ENCODE assay signal across 1 cellular context in the genomic region with DNA sequence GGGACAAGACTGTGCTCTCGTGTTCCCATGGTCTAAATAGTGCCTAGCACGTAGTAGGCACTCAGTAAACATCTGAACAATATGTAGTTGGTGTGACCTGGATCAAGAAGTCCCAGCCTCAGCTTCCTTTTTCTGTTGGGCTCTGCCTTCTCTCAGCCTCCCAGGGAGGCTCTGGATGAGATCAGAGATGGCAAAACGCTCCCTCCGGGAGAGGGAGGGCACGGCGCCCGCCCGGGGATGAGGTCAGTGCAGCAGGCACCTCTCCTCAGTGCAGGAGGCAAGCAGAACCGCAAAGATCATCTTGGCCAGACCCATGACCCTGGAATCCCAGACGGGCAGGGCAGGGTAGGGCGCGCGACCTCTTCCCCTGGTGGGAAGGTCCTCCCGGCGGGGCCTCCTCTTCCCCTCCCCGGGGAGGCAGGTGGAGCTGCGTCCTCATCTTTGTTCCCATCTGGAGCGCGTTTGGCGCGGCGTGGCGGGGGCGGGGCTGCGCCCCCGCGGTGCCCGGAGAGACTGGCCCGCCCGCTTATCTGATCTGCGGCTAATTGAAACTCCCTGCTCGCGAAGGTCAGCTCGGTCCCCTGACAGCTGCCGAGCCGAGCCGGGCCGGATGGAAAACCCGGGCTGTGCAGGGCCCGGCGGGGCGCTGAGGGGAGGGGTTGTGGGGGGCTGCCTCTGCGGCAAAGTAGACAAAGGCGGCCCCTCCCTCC.
TF ChIP-seq lines count a peak whose summit lies in the region.

No MANE protein-coding gene starts in this region.

TF ChIP-seq in HepG2, 621 proteins besides CTCF, POLR2A, EP300 and RAD21 (continued from another document and continues in another):
- TF ChIP-seq, protein P1, sequence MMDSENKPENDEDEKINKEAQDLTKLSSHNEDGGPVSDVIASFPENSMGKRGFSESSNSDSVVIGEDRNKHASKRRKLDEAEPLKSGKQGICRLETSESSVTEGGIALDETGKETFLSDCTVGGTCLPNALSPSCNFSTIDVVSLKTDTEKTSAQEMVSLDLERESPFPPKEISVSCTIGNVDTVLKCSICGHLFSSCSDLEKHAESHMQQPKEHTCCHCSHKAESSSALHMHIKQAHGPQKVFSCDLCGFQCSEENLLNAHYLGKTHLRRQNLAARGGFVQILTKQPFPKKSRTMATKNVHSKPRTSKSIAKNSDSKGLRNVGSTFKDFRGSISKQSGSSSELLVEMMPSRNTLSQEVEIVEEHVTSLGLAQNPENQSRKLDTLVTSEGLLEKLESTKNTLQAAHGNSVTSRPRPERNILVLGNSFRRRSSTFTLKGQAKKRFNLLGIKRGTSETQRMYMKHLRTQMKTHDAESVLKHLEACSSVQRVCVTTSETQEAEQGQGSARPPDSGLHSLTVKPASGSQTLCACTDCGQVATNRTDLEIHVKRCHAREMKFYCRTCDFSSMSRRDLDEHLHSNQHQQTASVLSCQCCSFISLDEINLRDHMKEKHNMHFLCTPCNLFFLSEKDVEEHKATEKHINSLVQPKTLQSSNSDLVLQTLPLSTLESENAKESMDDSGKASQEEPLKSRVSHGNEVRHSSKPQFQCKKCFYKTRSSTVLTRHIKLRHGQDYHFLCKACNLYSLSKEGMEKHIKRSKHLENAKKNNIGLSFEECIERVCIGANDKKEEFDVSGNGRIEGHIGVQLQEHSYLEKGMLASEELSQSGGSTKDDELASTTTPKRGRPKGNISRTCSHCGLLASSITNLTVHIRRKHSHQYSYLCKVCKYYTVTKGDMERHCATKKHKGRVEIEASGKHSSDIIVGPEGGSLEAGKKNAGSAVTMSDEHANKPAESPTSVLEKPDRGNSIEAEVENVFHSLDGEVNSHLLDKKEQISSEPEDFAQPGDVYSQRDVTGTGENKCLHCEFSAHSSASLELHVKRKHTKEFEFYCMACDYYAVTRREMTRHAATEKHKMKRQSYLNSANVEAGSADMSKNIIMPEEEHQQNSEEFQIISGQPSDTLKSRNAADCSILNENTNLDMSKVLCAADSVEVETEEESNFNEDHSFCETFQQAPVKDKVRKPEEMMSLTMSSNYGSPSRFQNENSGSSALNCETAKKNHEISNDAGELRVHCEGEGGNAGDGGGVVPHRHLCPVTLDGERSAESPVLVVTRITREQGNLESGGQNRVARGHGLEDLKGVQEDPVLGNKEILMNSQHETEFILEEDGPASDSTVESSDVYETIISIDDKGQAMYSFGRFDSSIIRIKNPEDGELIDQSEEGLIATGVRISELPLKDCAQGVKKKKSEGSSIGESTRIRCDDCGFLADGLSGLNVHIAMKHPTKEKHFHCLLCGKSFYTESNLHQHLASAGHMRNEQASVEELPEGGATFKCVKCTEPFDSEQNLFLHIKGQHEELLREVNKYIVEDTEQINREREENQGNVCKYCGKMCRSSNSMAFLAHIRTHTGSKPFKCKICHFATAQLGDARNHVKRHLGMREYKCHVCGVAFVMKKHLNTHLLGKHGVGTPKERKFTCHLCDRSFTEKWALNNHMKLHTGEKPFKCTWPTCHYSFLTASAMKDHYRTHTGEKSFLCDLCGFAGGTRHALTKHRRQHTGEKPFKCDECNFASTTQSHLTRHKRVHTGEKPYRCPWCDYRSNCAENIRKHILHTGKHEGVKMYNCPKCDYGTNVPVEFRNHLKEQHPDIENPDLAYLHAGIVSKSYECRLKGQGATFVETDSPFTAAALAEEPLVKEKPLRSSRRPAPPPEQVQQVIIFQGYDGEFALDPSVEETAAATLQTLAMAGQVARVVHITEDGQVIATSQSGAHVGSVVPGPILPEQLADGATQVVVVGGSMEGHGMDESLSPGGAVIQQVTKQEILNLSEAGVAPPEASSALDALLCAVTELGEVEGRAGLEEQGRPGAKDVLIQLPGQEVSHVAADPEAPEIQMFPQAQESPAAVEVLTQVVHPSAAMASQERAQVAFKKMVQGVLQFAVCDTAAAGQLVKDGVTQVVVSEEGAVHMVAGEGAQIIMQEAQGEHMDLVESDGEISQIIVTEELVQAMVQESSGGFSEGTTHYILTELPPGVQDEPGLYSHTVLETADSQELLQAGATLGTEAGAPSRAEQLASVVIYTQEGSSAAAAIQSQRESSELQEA (CRISPR knock-in tag; IDR thresholded peaks at IDR 0.05; ENCODE audit: not compliant biosample characterization), result no peak
- TF ChIP-seq, protein P2, sequence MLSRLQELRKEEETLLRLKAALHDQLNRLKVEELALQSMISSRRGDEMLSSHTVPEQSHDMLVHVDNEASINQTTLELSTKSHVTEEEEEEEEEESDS (CRISPR knock-in tag; IDR thresholded peaks at IDR 0.05; ENCODE audit: borderline replicate concordance), result 0 out of 2 replicates have a peak, but pooled peaks have one; percentile 25
- TF ChIP-seq, protein P3, sequence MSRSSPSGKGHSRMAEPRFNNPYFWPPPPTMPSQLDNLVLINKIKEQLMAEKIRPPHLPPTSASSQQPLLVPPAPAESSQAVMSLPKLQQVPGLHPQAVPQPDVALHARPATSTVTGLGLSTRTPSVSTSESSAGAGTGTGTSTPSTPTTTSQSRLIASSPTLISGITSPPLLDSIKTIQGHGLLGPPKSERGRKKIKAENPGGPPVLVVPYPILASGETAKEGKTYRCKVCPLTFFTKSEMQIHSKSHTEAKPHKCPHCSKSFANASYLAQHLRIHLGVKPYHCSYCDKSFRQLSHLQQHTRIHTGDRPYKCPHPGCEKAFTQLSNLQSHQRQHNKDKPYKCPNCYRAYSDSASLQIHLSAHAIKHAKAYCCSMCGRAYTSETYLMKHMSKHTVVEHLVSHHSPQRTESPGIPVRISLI (CRISPR knock-in tag; IDR thresholded peaks at IDR 0.05; ENCODE audit: borderline replicate concordance), result no peak
- TF ChIP-seq SOX5 (CRISPR knock-in tag; IDR thresholded peaks at IDR 0.05; ENCODE audit: borderline replicate concordance), result peak; percentile 15; the same call in 1 of the 2 replicates
- TF ChIP-seq MZF1 (CRISPR knock-in tag; IDR thresholded peaks at IDR 0.05; ENCODE audit: borderline replicate concordance), result no peak
- TF ChIP-seq NR2F6 (IDR thresholded peaks at IDR 0.05), result peak; percentile 19; the same call in 1 of the 2 replicates
- TF ChIP-seq NR2F6 (CRISPR knock-in tag; IDR thresholded peaks at IDR 0.05), result no peak
- TF ChIP-seq, protein P4, sequence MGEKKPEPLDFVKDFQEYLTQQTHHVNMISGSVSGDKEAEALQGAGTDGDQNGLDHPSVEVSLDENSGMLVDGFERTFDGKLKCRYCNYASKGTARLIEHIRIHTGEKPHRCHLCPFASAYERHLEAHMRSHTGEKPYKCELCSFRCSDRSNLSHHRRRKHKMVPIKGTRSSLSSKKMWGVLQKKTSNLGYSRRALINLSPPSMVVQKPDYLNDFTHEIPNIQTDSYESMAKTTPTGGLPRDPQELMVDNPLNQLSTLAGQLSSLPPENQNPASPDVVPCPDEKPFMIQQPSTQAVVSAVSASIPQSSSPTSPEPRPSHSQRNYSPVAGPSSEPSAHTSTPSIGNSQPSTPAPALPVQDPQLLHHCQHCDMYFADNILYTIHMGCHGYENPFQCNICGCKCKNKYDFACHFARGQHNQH (CRISPR knock-in tag; IDR thresholded peaks at IDR 0.05), result peak; percentile 65
- TF ChIP-seq, protein P5, sequence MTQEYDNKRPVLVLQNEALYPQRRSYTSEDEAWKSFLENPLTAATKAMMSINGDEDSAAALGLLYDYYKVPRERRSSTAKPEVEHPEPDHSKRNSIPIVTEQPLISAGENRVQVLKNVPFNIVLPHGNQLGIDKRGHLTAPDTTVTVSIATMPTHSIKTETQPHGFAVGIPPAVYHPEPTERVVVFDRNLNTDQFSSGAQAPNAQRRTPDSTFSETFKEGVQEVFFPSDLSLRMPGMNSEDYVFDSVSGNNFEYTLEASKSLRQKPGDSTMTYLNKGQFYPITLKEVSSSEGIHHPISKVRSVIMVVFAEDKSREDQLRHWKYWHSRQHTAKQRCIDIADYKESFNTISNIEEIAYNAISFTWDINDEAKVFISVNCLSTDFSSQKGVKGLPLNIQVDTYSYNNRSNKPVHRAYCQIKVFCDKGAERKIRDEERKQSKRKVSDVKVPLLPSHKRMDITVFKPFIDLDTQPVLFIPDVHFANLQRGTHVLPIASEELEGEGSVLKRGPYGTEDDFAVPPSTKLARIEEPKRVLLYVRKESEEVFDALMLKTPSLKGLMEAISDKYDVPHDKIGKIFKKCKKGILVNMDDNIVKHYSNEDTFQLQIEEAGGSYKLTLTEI (CRISPR knock-in tag; conservative IDR thresholded peaks at IDR 0.05), result no peak
- peak; percentile 79 for TF ChIP-seq ZNF777 (CRISPR knock-in tag; IDR thresholded peaks at IDR 0.05)
- TF ChIP-seq, protein P6, sequence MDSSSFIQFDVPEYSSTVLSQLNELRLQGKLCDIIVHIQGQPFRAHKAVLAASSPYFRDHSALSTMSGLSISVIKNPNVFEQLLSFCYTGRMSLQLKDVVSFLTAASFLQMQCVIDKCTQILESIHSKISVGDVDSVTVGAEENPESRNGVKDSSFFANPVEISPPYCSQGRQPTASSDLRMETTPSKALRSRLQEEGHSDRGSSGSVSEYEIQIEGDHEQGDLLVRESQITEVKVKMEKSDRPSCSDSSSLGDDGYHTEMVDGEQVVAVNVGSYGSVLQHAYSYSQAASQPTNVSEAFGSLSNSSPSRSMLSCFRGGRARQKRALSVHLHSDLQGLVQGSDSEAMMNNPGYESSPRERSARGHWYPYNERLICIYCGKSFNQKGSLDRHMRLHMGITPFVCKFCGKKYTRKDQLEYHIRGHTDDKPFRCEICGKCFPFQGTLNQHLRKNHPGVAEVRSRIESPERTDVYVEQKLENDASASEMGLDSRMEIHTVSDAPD (CRISPR knock-in tag; IDR thresholded peaks at IDR 0.05), result no peak
- TF ChIP-seq, protein P7, sequence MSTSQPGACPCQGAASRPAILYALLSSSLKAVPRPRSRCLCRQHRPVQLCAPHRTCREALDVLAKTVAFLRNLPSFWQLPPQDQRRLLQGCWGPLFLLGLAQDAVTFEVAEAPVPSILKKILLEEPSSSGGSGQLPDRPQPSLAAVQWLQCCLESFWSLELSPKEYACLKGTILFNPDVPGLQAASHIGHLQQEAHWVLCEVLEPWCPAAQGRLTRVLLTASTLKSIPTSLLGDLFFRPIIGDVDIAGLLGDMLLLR (CRISPR knock-in tag; IDR thresholded peaks at IDR 0.05), result 0 out of 2 replicates have a peak, but pooled peaks have one; percentile 27
- TF ChIP-seq ZNF263 (CRISPR knock-in tag; IDR thresholded peaks at IDR 0.05), result peak; percentile 85
- no peak for TF ChIP-seq GTF2F1 (IDR thresholded peaks at IDR 0.05; ENCODE audit: low read length)
- TF ChIP-seq ZNF563 (CRISPR knock-in tag; IDR thresholded peaks at IDR 0.05), result no peak
- TF ChIP-seq SIN3A (IDR thresholded peaks at IDR 0.05; ENCODE audit: borderline replicate concordance, low read depth, low read length), result no peak
- TF ChIP-seq, protein P8, sequence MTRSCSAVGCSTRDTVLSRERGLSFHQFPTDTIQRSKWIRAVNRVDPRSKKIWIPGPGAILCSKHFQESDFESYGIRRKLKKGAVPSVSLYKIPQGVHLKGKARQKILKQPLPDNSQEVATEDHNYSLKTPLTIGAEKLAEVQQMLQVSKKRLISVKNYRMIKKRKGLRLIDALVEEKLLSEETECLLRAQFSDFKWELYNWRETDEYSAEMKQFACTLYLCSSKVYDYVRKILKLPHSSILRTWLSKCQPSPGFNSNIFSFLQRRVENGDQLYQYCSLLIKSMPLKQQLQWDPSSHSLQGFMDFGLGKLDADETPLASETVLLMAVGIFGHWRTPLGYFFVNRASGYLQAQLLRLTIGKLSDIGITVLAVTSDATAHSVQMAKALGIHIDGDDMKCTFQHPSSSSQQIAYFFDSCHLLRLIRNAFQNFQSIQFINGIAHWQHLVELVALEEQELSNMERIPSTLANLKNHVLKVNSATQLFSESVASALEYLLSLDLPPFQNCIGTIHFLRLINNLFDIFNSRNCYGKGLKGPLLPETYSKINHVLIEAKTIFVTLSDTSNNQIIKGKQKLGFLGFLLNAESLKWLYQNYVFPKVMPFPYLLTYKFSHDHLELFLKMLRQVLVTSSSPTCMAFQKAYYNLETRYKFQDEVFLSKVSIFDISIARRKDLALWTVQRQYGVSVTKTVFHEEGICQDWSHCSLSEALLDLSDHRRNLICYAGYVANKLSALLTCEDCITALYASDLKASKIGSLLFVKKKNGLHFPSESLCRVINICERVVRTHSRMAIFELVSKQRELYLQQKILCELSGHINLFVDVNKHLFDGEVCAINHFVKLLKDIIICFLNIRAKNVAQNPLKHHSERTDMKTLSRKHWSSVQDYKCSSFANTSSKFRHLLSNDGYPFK (CRISPR knock-in tag; IDR thresholded peaks at IDR 0.05; ENCODE audit: borderline replicate concordance), result peak; percentile 43; the same call in 1 of the 2 replicates
- TF ChIP-seq SALL2 (CRISPR knock-in tag; IDR thresholded peaks at IDR 0.05), result no peak
- TF ChIP-seq, protein P9, sequence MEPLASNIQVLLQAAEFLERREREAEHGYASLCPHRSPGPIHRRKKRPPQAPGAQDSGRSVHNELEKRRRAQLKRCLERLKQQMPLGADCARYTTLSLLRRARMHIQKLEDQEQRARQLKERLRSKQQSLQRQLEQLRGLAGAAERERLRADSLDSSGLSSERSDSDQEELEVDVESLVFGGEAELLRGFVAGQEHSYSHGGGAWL (CRISPR knock-in tag; IDR thresholded peaks at IDR 0.05), result peak; percentile 56; the same call in 1 of the 2 replicates
- TF ChIP-seq HMG20A (CRISPR knock-in tag; IDR thresholded peaks at IDR 0.05; ENCODE audit: borderline replicate concordance), result peak; percentile 31; the same call in 1 of the 2 replicates
- TF ChIP-seq, protein P10, sequence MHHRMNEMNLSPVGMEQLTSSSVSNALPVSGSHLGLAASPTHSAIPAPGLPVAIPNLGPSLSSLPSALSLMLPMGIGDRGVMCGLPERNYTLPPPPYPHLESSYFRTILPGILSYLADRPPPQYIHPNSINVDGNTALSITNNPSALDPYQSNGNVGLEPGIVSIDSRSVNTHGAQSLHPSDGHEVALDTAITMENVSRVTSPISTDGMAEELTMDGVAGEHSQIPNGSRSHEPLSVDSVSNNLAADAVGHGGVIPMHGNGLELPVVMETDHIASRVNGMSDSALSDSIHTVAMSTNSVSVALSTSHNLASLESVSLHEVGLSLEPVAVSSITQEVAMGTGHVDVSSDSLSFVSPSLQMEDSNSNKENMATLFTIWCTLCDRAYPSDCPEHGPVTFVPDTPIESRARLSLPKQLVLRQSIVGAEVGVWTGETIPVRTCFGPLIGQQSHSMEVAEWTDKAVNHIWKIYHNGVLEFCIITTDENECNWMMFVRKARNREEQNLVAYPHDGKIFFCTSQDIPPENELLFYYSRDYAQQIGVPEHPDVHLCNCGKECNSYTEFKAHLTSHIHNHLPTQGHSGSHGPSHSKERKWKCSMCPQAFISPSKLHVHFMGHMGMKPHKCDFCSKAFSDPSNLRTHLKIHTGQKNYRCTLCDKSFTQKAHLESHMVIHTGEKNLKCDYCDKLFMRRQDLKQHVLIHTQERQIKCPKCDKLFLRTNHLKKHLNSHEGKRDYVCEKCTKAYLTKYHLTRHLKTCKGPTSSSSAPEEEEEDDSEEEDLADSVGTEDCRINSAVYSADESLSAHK (CRISPR knock-in tag; IDR thresholded peaks at IDR 0.05; ENCODE audit: borderline replicate concordance), result no peak
- TF ChIP-seq, protein P11, sequence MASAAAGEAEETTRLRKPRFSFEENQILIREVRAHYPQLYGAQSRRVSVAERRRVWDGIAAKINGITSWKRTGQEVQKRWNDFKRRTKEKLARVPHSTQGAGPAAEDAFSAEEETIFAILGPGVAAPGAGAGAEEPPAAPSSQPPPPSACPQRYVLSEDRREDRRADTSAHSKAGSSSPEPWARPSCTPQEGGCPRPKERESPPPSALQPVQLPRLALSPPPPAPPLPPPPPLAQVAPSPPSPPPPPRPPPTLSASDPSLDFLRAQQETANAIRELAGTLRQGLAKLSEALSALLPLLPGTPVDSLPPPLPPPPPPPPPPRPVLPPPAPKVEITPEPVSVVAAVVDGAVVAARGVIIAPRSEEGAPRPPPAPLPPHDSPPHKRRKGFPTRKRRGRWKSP (CRISPR knock-in tag; IDR thresholded peaks at IDR 0.05), result peak; percentile 51; the same call in 1 of the 2 replicates
- no peak for TF ChIP-seq CREB1 (IDR thresholded peaks at IDR 0.05)
- peak; percentile 59; the same call in 1 of the 2 replicates for TF ChIP-seq CREB1 (CRISPR knock-in tag; IDR thresholded peaks at IDR 0.05)
